In the genomic region with DNA sequence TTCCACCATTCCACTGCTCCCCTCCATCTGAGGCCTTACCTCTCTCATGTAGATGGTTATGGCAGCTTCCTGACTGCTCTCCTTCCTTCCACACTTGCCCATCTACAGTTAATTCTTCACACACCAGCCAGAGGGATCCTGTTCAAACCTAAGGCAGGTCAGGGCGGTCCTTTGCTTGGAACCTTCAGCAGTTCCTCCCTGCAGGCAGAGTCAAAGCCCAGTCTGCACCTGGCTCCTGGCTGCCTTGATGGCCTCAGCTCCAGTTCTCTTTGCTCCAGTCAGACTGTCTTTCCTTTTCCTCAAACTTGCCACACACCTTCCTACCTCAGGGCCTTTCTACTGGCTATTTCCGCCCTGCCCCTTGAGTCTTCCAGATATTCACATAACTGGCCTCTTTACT, we compare ENCODE assay signal across 1 cellular context.
TF ChIP-seq lines count a peak whose summit lies in the region.

No MANE protein-coding gene starts in this region.

TF ChIP-seq in IMR-90, 13 proteins besides CTCF, POLR2A, EP300 and RAD21:
- no peak for TF ChIP-seq FOS (IDR thresholded peaks at IDR 0.05; ENCODE audit: low read depth, low read length)
- TF ChIP-seq RCOR1 (IDR thresholded peaks at IDR 0.05; ENCODE audit: insufficient replicate concordance, low read length) = no peak
- no peak for TF ChIP-seq MAFK (IDR thresholded peaks at IDR 0.05; ENCODE audit: low read depth, low read length)
TF ChIP-seq in IMR-90: peak in this region for 0.
